In the genomic region with DNA sequence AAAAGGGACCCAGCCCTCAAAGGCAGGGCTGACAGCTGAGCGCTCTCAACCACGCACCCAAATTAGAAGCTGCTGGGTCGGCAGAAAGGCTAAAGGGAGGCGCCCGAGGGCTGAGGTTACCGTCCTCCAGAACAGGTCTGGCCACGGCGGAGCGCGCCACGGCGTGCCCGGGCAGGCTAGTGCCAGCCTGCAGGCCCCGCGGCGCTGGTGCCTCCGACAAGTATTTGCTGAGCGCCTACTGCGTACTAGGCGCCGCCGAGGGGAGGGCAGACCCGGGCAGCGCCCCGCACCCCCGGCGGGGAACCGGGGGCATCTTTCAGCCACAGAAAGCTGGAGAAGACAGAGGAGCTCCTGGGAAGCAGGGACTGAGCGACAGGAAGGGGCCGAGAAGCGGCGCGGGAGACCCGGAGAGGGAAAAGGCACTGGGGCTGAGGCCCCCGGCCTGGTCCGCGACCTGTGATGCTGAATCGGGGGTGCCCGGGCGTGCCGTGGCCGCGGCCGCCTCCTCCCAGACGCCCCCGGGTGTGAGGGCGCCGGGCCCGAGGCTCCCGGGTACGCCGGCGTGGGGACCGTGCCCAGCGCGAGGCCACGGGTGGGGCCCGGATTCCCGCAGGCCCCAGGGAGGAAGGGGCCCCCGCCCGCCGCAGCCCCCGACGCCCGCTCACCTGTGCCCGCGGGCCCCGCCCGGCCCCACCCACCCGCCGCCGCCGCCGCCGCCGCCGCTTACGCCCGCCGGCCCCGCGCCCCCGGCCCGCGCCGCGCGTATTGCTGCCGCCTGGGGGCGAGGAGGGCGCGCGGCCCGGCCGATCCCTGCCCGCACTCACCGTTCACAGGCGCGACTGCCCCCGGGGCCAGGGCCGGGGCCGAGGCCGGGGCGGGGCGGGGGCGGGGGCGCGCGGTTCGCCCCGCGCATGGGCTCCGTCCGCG, we compare ENCODE assay signal across 8 cellular contexts. TPM values are rescaled to one million over a fixed set of nuclear protein-coding genes. Genes with fewer than 3 reads are reported as not detected.
DNase-seq lines count a peak whose midpoint lies in the region; TF ChIP-seq lines count a peak whose summit lies in the region.

No MANE protein-coding gene starts in this region.

- no peaks in the 10 kb centered on the region for H3K27me3 ChIP-seq in esophagus (ENCODE audit: control insufficient read depth in 1 of 2, insufficient read depth in 2 of 2, low read length in 2 of 2)

- peaks cover 0 to 35% of the 10 kb centered on the region in 2 donors for H3K36me3 ChIP-seq in esophagus (ENCODE audit: control insufficient read depth in 2 of 2, insufficient read depth in 2 of 2, low read length in 1 of 2)

- peaks cover 5 to 30% of the 10 kb centered on the region in 2 donors for H3K4me1 ChIP-seq in esophagus (ENCODE audit: control insufficient read depth in 2 of 2, insufficient read depth in 2 of 2, low read length in 1 of 2)

- no peaks in the 10 kb centered on the region for H3K9me3 Mint-ChIP-seq in nephron

- peak overlapping the region; percentile 74 to 79 (median 75) for H3K4me3 Mint-ChIP-seq in nephron

- peaks cover 4% of the 10 kb centered on the region for H3K4me1 Mint-ChIP-seq in nephron

- TF ChIP-seq CTCF in nephron (IDR thresholded peaks at IDR 0.05; ENCODE audit: unreplicated experiment in 3 of 3), result no peak

- no peak overlapping the region for H3K27ac Mint-ChIP-seq in nephron

- H3K9me3 ChIP-seq in esophagus (ENCODE audit: control insufficient read depth in 2 of 2, insufficient read depth in 1 of 2, low read depth in 1 of 2, low read length in 1 of 2), result no peaks in the 10 kb centered on the region

- peaks cover 23% of the 10 kb centered on the region for H3K27me3 Mint-ChIP-seq in nephron (ENCODE audit: low read depth)

- peak overlapping the region; percentile 72 to 81 for H3K4me3 ChIP-seq in esophagus (ENCODE audit: low read depth in 1 of 2, low read length in 2 of 2)

- DNase-seq in stimulated activated CD4-positive, alpha-beta T cell treated with anti-CD3 and anti-CD28 coated beads, Interleukin-12 subunit alpha, Interleukin-12 subunit beta, amount 100 ng/mL, for 4 hours, result peak; percentile 23
- no peak for DNase-seq in stimulated activated CD4-positive, alpha-beta T cell treated with anti-CD3 and anti-CD28 coated beads, Interleukin-1b, Interleukin-23, amount 100 ng/mL, for 48 hours
- DNase-seq in HPDE6-E6E7 (ENCODE audit: extremely low spot score), result peak; percentile 76
- DNase-seq in activated CD4-positive, alpha-beta T cell treated with anti-CD3 and anti-CD28 coated beads, Interleukin-2, amount 50 U/mL, for 1 hour, result peak; percentile 34
- no peak for DNase-seq in hippocampal formation (lab: John Stamatoyannopoulos, UW)
- DNase-seq in SKM-1 treated with dmso at 0.1 percent for 144 hours (lab: John Stamatoyannopoulos, UW; ENCODE audit: unreplicated experiment), result no peak

- no peaks in the 10 kb centered on the region for H3K36me3 Mint-ChIP-seq in nephron (ENCODE audit: low read depth)

- peak overlapping the region; percentile 82 to 97 for H3K27ac ChIP-seq in esophagus (ENCODE audit: low read depth in 2 of 2, low read length in 1 of 2)

- 1% methylated on average over 50 to 114 of the region's 115 CpGs for WGBS in esophagus, 2 donors

RNA-seq across cellular contexts. Expression of gene HRAS, which starts 0.5 kb away (rescaled TPM):
- polyA plus RNA-seq in esophagus, result 100 to 1,000 TPM; 163 to 257 TPM

RNA-seq across cellular contexts. Expression of gene LRRC56, which starts 2.5 kb away (rescaled TPM):
- polyA plus RNA-seq in esophagus, result 1 to 10 TPM; 1.7 to 4.0 TPM

RNA-seq across cellular contexts. Expression of gene LMNTD2, which starts 25.7 kb away (rescaled TPM):
- polyA plus RNA-seq in esophagus, result 1 to 10 TPM; 2.9 to 6.9 TPM

RNA-seq across cellular contexts. Expression of gene RASSF7, which starts 25.9 kb away (rescaled TPM):
- polyA plus RNA-seq in esophagus, result 10 to 100 TPM; 46.6 to 82.4 TPM

RNA-seq across cellular contexts. Expression of gene RNH1, which starts 27.8 kb away (rescaled TPM):
- 100 to 1,000 TPM; 106 to 219 TPM for polyA plus RNA-seq in esophagus

Comparison
In these comparisons a context has a peak if more than half of its experiments do, and no peak if none do; other contexts are left out.
1. DNase-seq: peak in stimulated activated CD4-positive, alpha-beta T cell treated with anti-CD3 and anti-CD28 coated beads, Interleukin-12 subunit alpha, Interleukin-12 subunit beta, amount 100 ng/mL, for 4 hours (single experiment), HPDE6-E6E7 (single experiment) and activated CD4-positive, alpha-beta T cell treated with anti-CD3 and anti-CD28 coated beads, Interleukin-2, amount 50 U/mL, for 1 hour (single experiment); none in stimulated activated CD4-positive, alpha-beta T cell treated with anti-CD3 and anti-CD28 coated beads, Interleukin-1b, Interleukin-23, amount 100 ng/mL, for 48 hours (single experiment), hippocampal formation (0 of 2) and SKM-1 treated with dmso at 0.1 percent for 144 hours (single experiment).